In the genomic region with DNA sequence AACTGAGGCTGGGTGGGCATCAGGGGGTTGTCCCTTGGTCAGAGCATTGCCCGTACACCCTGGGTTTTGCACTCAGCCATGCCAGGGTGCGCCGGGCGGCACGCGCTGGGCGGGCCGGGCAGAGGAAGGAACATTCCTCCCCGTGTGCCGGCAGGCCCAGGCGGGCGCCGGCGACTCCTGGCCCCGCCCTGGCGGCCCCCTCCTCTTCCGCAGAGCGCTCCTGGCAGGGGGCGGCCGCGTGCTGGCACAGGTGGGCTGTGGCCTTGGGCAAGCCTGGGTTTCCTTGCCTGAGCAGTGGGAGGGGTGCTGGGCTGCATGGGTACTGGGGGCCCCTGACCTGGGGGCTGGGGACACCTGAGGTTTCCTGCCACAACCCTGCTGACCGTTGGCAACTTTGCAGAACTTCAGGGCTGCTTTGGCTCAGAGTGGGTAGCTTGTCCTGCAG, we compare ENCODE assay signal across 8 cellular contexts. TPM values are rescaled to one million over a fixed set of nuclear protein-coding genes. Genes with fewer than 3 reads are reported as not detected.
DNase-seq lines count a peak whose midpoint lies in the region; ATAC-seq and TF ChIP-seq lines count a peak whose summit lies in the region.

No MANE protein-coding gene starts in this region.

- H4K20me1 ChIP-seq in BLaER1 treated with 17β-estradiol and CSF1 and Interleukin-3, amounts not matched to agents 10 nM and 100 nM = peaks cover 0 to 88% (median 83%) of the 10 kb centered on the region in 11 experiments; a peak in 19 of 22 replicates

- peaks cover 20 to 45% (median 30%) of the 10 kb centered on the region in 11 experiments for H3K36me3 ChIP-seq in BLaER1 treated with 17β-estradiol and CSF1 and Interleukin-3, amounts not matched to agents 10 nM and 100 nM
- no peaks in the 10 kb centered on the region for H3K36me3 ChIP-seq in body of pancreas (replicated peaks in 1 of 2; ENCODE audit: insufficient read depth in 1 of 2, low read depth in 2 of 2)
- no peaks in the 10 kb centered on the region for H3K36me3 ChIP-seq in mucosa of descending colon (ENCODE audit: low read depth)

- H3K9ac ChIP-seq in BLaER1 treated with 17β-estradiol and CSF1 and Interleukin-3, amounts not matched to agents 10 nM and 100 nM = peak overlapping the region in 10 of 11 experiments; percentile 60 to 86 (median 80); a peak in 19 of 22 replicates

- H3K27ac ChIP-seq in BLaER1 treated with 17β-estradiol and CSF1 and Interleukin-3, amounts not matched to agents 10 nM and 100 nM = peak overlapping the region in 9 of 11 experiments; percentile 69 to 84 (median 80); a peak in 15 of 22 replicates
- H3K27ac ChIP-seq in body of pancreas = peak overlapping the region; percentile 89 to 98 (median 93)

- H3K4me1 ChIP-seq in BLaER1 treated with 17β-estradiol and CSF1 and Interleukin-3, amounts not matched to agents 10 nM and 100 nM = peaks cover 80 to 89% (median 87%) of the 10 kb centered on the region in 10 experiments
- peaks cover 88% of the 10 kb centered on the region for H3K4me1 ChIP-seq in body of pancreas
- peaks cover 71% of the 10 kb centered on the region for H3K4me1 ChIP-seq in mucosa of descending colon (ENCODE audit: low read depth)

- H3K27me3 ChIP-seq in BLaER1 treated with 17β-estradiol and CSF1 and Interleukin-3, amounts not matched to agents 10 nM and 100 nM = no peaks in the 10 kb centered on the region
- no peaks in the 10 kb centered on the region for H3K27me3 ChIP-seq in body of pancreas

- TF ChIP-seq POLR2A in body of pancreas (IDR thresholded peaks at IDR 0.05) = no peak

- DNase-seq in NCI-H1417 treated with DMSO at 0.1 percent for 48 hours (lab: John Stamatoyannopoulos, UW) (peak; percentile 65), body of pancreas (peak; percentile 76 to 89 (median 83)), mucosa of descending colon (peak; percentile 73 to 83 (median 83)), COLO829 (ENCODE audit: low spot score) (no peak), HuH-7 (ENCODE audit: low spot score) (no peak)
- no peak for DNase-seq in stimulated activated CD4-positive, alpha-beta T cell treated with anti-CD3 and anti-CD28 coated beads, Interleukin-1b, Interleukin-23, amount 100 ng/mL, for 48 hours

- peak; percentile 37 for ATAC-seq in body of pancreas
- peak; percentile 50 for ATAC-seq in mucosa of descending colon
- no peak for ATAC-seq in HG02798 (IDR thresholded peaks at IDR 0.05; ENCODE audit: poor library complexity, unreplicated experiment)

- intact Hi-C loops in body of pancreas (cut with DNase I) (no loop called here), mucosa of descending colon (cut with DNase I, micrococcal nuclease) (no loop called here)

- H3K9me3 ChIP-seq in BLaER1 treated with 17β-estradiol and CSF1 and Interleukin-3, amounts not matched to agents 10 nM and 100 nM (replicated peaks in 1 of 11) = no peaks in the 10 kb centered on the region
- H3K9me3 ChIP-seq in body of pancreas = no peaks in the 10 kb centered on the region
- no peaks in the 10 kb centered on the region for H3K9me3 ChIP-seq in mucosa of descending colon

- WGBS in body of pancreas, 2 donors = 0 to 2% methylated on average over 9 to 22 of the region's 22 CpGs

- H3K4me3 ChIP-seq in BLaER1 treated with 17β-estradiol and CSF1 and Interleukin-3, amounts not matched to agents 10 nM and 100 nM = peak overlapping the region; percentile 66 to 82 (median 74); a peak in 19 of 20 replicates
- no peak overlapping the region for H3K4me3 ChIP-seq in body of pancreas
- H3K4me3 ChIP-seq in mucosa of descending colon = no peak overlapping the region

- H3K4me2 ChIP-seq in BLaER1 treated with 17β-estradiol and CSF1 and Interleukin-3, amounts not matched to agents 10 nM and 100 nM = peak overlapping the region; percentile 85 to 100 (median 96)

- TF ChIP-seq CTCF in body of pancreas (IDR thresholded peaks at IDR 0.05) = no peak
- no peak for TF ChIP-seq CTCF in mucosa of descending colon (IDR thresholded peaks at IDR 0.05)

RNA-seq across cellular contexts. Expression of a gene that starts 3.9 kb away (rescaled TPM):
- 100 to 1,000 TPM in 1 of 2 donors, 10 to 100 TPM in 1; 47.8 to 142 TPM for total RNA-seq in body of pancreas
- 10 to 100 TPM; 31.7 to 95.0 (median 71.7) TPM for total RNA-seq in mucosa of descending colon

RNA-seq across cellular contexts. Expression of a gene that starts 31.8 kb away (rescaled TPM):
- total RNA-seq in body of pancreas (10 to 100 TPM; 36.6 to 46.8 TPM), mucosa of descending colon (10 to 100 TPM; 20.7 to 27.9 (median 22.1) TPM)

RNA-seq across cellular contexts. Expression of a gene that starts 35.3 kb away (rescaled TPM):
- total RNA-seq in body of pancreas (10 to 100 TPM in 1 of 2 donors, 1 to 10 TPM in 1; 7.8 to 73.2 TPM), mucosa of descending colon (10 to 100 TPM; 27.9 to 41.2 (median 35.9) TPM)

RNA-seq across cellular contexts. Expression of a gene that starts 47.3 kb away (rescaled TPM):
- total RNA-seq in body of pancreas = not detected
- not detected for total RNA-seq in mucosa of descending colon

Comparison
In these comparisons a context has a peak if more than half of its experiments do, and no peak if none do; other contexts are left out.
1. H3K4me3 ChIP-seq: peak in BLaER1 treated with 17β-estradiol and CSF1 and Interleukin-3, amounts not matched to agents 10 nM and 100 nM (10 of 10); none in body of pancreas (0 of 2) and mucosa of descending colon (single experiment).
2. DNase-seq: peak in NCI-H1417 treated with DMSO at 0.1 percent for 48 hours (single experiment), body of pancreas (4 of 4) and mucosa of descending colon (3 of 3); none in stimulated activated CD4-positive, alpha-beta T cell treated with anti-CD3 and anti-CD28 coated beads, Interleukin-1b, Interleukin-23, amount 100 ng/mL, for 48 hours (single experiment), COLO829 (single experiment) and HuH-7 (single experiment).